1 cellular context compared by ENCODE assay signal in the genomic region with DNA sequence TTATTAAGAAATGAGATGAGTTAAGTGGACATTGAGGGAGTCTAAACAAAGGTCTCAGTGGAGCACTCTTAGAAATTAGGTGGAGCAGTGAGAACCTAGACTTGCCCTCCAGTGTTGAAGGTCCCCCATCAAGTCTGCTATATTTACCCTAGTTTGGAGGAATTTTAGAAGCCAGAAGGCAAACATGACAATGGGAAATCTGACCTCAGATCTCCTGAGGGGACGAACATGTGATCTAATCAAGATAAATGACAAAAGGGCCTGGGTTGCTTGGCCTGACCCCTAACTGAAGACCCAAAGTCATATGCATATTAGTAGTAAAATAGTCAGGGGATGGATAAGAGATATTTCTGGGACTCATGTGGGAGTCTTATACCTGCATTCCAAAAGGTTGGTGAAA.
TF ChIP-seq lines count a peak whose summit lies in the region.

No MANE protein-coding gene starts in this region.

TF ChIP-seq in GM23338, 12 proteins besides CTCF, POLR2A, EP300 and RAD21:
- TF ChIP-seq, protein P1, sequence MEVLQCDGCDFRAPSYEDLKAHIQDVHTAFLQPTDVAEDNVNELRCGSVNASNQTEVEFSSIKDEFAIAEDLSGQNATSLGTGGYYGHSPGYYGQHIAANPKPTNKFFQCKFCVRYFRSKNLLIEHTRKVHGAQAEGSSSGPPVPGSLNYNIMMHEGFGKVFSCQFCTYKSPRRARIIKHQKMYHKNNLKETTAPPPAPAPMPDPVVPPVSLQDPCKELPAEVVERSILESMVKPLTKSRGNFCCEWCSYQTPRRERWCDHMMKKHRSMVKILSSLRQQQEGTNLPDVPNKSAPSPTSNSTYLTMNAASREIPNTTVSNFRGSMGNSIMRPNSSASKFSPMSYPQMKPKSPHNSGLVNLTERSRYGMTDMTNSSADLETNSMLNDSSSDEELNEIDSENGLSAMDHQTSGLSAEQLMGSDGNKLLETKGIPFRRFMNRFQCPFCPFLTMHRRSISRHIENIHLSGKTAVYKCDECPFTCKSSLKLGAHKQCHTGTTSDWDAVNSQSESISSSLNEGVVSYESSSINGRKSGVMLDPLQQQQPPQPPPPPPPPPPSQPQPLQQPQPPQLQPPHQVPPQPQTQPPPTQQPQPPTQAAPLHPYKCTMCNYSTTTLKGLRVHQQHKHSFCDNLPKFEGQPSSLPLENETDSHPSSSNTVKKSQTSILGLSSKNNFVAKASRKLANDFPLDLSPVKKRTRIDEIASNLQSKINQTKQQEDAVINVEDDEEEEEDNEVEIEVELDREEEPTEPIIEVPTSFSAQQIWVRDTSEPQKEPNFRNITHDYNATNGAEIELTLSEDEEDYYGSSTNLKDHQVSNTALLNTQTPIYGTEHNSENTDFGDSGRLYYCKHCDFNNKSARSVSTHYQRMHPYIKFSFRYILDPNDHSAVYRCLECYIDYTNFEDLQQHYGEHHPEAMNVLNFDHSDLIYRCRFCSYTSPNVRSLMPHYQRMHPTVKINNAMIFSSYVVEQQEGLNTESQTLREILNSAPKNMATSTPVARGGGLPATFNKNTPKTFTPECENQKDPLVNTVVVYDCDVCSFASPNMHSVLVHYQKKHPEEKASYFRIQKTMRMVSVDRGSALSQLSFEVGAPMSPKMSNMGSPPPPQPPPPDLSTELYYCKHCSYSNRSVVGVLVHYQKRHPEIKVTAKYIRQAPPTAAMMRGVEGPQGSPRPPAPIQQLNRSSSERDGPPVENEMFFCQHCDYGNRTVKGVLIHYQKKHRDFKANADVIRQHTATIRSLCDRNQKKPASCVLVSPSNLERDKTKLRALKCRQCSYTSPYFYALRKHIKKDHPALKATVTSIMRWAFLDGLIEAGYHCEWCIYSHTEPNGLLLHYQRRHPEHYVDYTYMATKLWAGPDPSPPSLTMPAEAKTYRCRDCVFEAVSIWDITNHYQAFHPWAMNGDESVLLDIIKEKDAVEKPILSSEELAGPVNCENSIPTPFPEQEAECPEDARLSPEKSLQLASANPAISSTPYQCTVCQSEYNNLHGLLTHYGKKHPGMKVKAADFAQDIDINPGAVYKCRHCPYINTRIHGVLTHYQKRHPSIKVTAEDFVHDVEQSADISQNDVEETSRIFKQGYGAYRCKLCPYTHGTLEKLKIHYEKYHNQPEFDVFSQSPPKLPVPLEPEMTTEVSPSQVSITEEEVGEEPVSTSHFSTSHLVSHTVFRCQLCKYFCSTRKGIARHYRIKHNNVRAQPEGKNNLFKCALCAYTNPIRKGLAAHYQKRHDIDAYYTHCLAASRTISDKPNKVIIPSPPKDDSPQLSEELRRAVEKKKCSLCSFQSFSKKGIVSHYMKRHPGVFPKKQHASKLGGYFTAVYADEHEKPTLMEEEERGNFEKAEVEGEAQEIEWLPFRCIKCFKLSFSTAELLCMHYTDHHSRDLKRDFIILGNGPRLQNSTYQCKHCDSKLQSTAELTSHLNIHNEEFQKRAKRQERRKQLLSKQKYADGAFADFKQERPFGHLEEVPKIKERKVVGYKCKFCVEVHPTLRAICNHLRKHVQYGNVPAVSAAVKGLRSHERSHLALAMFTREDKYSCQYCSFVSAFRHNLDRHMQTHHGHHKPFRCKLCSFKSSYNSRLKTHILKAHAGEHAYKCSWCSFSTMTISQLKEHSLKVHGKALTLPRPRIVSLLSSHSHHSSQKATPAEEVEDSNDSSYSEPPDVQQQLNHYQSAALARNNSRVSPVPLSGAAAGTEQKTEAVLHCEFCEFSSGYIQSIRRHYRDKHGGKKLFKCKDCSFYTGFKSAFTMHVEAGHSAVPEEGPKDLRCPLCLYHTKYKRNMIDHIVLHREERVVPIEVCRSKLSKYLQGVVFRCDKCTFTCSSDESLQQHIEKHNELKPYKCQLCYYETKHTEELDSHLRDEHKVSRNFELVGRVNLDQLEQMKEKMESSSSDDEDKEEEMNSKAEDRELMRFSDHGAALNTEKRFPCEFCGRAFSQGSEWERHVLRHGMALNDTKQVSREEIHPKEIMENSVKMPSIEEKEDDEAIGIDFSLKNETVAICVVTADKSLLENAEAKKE (CRISPR knock-in tag; IDR thresholded peaks at IDR 0.05), result no peak
- TF ChIP-seq EZH2phosphoT487 (IDR thresholded peaks at IDR 0.05; ENCODE audit: unreplicated experiment), result no peak
- no peak for TF ChIP-seq ZNF114 (CRISPR knock-in tag; IDR thresholded peaks at IDR 0.05)
- TF ChIP-seq, protein P2, sequence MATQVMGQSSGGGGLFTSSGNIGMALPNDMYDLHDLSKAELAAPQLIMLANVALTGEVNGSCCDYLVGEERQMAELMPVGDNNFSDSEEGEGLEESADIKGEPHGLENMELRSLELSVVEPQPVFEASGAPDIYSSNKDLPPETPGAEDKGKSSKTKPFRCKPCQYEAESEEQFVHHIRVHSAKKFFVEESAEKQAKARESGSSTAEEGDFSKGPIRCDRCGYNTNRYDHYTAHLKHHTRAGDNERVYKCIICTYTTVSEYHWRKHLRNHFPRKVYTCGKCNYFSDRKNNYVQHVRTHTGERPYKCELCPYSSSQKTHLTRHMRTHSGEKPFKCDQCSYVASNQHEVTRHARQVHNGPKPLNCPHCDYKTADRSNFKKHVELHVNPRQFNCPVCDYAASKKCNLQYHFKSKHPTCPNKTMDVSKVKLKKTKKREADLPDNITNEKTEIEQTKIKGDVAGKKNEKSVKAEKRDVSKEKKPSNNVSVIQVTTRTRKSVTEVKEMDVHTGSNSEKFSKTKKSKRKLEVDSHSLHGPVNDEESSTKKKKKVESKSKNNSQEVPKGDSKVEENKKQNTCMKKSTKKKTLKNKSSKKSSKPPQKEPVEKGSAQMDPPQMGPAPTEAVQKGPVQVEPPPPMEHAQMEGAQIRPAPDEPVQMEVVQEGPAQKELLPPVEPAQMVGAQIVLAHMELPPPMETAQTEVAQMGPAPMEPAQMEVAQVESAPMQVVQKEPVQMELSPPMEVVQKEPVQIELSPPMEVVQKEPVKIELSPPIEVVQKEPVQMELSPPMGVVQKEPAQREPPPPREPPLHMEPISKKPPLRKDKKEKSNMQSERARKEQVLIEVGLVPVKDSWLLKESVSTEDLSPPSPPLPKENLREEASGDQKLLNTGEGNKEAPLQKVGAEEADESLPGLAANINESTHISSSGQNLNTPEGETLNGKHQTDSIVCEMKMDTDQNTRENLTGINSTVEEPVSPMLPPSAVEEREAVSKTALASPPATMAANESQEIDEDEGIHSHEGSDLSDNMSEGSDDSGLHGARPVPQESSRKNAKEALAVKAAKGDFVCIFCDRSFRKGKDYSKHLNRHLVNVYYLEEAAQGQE (IDR thresholded peaks at IDR 0.05; ENCODE audit: unreplicated experiment), result no peak
- TF ChIP-seq CREB1 (CRISPR knock-in tag; IDR thresholded peaks at IDR 0.05; ENCODE audit: low read depth), result no peak
- no peak for TF ChIP-seq EZH2 (IDR thresholded peaks at IDR 0.05; ENCODE audit: low read depth, unreplicated experiment)
- TF ChIP-seq, protein P3, sequence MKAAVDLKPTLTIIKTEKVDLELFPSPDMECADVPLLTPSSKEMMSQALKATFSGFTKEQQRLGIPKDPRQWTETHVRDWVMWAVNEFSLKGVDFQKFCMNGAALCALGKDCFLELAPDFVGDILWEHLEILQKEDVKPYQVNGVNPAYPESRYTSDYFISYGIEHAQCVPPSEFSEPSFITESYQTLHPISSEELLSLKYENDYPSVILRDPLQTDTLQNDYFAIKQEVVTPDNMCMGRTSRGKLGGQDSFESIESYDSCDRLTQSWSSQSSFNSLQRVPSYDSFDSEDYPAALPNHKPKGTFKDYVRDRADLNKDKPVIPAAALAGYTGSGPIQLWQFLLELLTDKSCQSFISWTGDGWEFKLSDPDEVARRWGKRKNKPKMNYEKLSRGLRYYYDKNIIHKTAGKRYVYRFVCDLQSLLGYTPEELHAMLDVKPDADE (IDR thresholded peaks at IDR 0.05), result no peak
- TF ChIP-seq POLR2AphosphoS5 (IDR thresholded peaks at IDR 0.05; ENCODE audit: low read depth), result no peak
- TF ChIP-seq NANOG (IDR thresholded peaks at IDR 0.05; ENCODE audit: borderline replicate concordance), result no peak
- TF ChIP-seq JUNB (IDR thresholded peaks at IDR 0.05; ENCODE audit: unreplicated experiment), result no peak
- TF ChIP-seq ZNF331 (CRISPR knock-in tag; IDR thresholded peaks at IDR 0.05; ENCODE audit: low read depth), result no peak
- TF ChIP-seq STAT1 (IDR thresholded peaks at IDR 0.05; ENCODE audit: unreplicated experiment), result no peak
